1 cellular context compared by ENCODE assay signal in genomic region chr22:28232231-28232630, GRCh38.
TF ChIP-seq lines count a peak whose summit lies in the region.

No MANE protein-coding gene starts in this region.

TF ChIP-seq in IMR-90, 13 proteins besides CTCF, POLR2A, EP300 and RAD21:
- no peak for TF ChIP-seq SMC3 (IDR thresholded peaks at IDR 0.05; ENCODE audit: low read depth, low read length)
- TF ChIP-seq CEBPB (IDR thresholded peaks at IDR 0.05; ENCODE audit: low read depth, low read length): no peak
- no peak for TF ChIP-seq CHD1 (IDR thresholded peaks at IDR 0.05; ENCODE audit: low read depth, low read length)
- no peak for TF ChIP-seq ELK1 (IDR thresholded peaks at IDR 0.05; ENCODE audit: borderline replicate concordance, low read depth, low read length)
- no peak for TF ChIP-seq BHLHE40 (IDR thresholded peaks at IDR 0.05; ENCODE audit: low read depth, low read length)
- TF ChIP-seq MXI1 (IDR thresholded peaks at IDR 0.05; ENCODE audit: borderline replicate concordance, low read depth, low read length): no peak
- TF ChIP-seq RCOR1 (IDR thresholded peaks at IDR 0.05; ENCODE audit: insufficient replicate concordance, low read length): no peak
- no peak for TF ChIP-seq NFE2L2 (IDR thresholded peaks at IDR 0.05; ENCODE audit: low read depth, low read length)
- no peak for TF ChIP-seq MAZ (IDR thresholded peaks at IDR 0.05; ENCODE audit: borderline replicate concordance, low read depth, low read length)
- no peak for TF ChIP-seq FOS (IDR thresholded peaks at IDR 0.05; ENCODE audit: low read depth, low read length)
- no peak for TF ChIP-seq RFX5 (IDR thresholded peaks at IDR 0.05; ENCODE audit: low read depth, low read length)
- no peak for TF ChIP-seq MAFK (IDR thresholded peaks at IDR 0.05; ENCODE audit: low read depth, low read length)
- no peak for TF ChIP-seq USF2 (IDR thresholded peaks at IDR 0.05; ENCODE audit: low read depth, low read length)
